In genomic region chr11:8886332-8886731, GRCh38 we compare ENCODE assay signal across 34 cellular contexts. TPM values are rescaled to one million over a fixed set of nuclear protein-coding genes. Genes with fewer than 3 reads are reported as not detected.
A peak's percentile ranks its signal among the peaks of the same experiment; 100 is the strongest.
DNase-seq lines count a peak whose midpoint lies in the region; ATAC-seq and TF ChIP-seq lines count a peak whose summit lies in the region.
"Had no signal": no experiment of that assay in that cellular context is flagged by ENCODE, and none has a peak within 500 bp of the region (broad histone marks: within the 10 kb centered on the region; RNA-seq: fewer than 3 reads in every experiment).

No MANE protein-coding gene starts in this region.

- no peak overlapping the region for H3K4me3 Mint-ChIP-seq in naive thymus-derived CD8-positive, alpha-beta T cell
- H3K4me3 Mint-ChIP-seq: activated CD4-positive, alpha-beta T cell treated with anti-CD3 and anti-CD28 coated beads for 36 hours; activated naive CD8-positive, alpha-beta T cell treated with anti-CD3 and anti-CD28 coated beads, Interleukin-2, amount 10 ng/mL, durations not matched to agents 7 days and 5 days; central memory CD8-positive, alpha-beta T cell; immature natural killer cell; stimulated activated memory B cell treated with anti-CD40 and anti-IgM and Interleukin-4, amounts not matched to agents 10 μg/mL and 1 μg/mL and 100 μg/mL, for 72 hours; type B pancreatic cell had no signal

- DNase-seq in DMS153 treated with DMSO at 0.1 percent for 48 hours (lab: John Stamatoyannopoulos, UW; ENCODE audit: unreplicated experiment) (peak; percentile 52), LNCaP clone FGC (ENCODE audit: low read depth) (peak; percentile 68), NCI-H345 (lab: John Stamatoyannopoulos, UW) (peak; percentile 51), choroid plexus epithelial cell (ENCODE audit: low read depth) (peak; percentile 61), NCI-H526 treated with DMSO at 0.1 percent for 48 hours (lab: John Stamatoyannopoulos, UW) (no peak), vagina (ENCODE audit: extremely low spot score in 2 of 2) (no peak)
- DNase-seq in naive thymus-derived CD8-positive, alpha-beta T cell = no peak
- DNase-seq: activated CD4-positive, alpha-beta T cell treated with anti-CD3 and anti-CD28 coated beads for 36 hours; activated CD8-positive, alpha-beta memory T cell treated with anti-CD3 and anti-CD28 coated beads for 24 hours; activated effector memory CD4-positive, alpha-beta T cell treated with anti-CD3 and anti-CD28 coated beads, Interleukin-2, amount 50 U/mL, for 16 hours; activated naive CD8-positive, alpha-beta T cell treated with anti-CD3 and anti-CD28 coated beads, Interleukin-2, amount 10 ng/mL, durations not matched to agents 7 days and 5 days; activated T-cell treated with anti-CD3 and anti-CD28 coated beads, Interleukin-2, amount 50 U/mL, for 1 hour; GM23248; hippocampal formation; immature natural killer cell; mesendoderm; NCI-H1694 treated with DMSO at 0.1 percent for 48 hours; NCI-H526; right lobe of liver; SJCRH30; stimulated activated CD4-positive, alpha-beta T cell treated with anti-CD3 and anti-CD28 coated beads, Interleukin-4, amount 100 ng/mL, for 24 hours; substantia nigra; T-helper 1 cell had no signal

- peaks cover 0 to 24% (median 14%) of the 10 kb centered on the region in 9 donors for H3K9me3 Mint-ChIP-seq in naive thymus-derived CD8-positive, alpha-beta T cell
- H3K9me3 Mint-ChIP-seq: central memory CD8-positive, alpha-beta T cell; type B pancreatic cell had no signal

- no peak for TF ChIP-seq CTCF in LNCaP clone FGC (IDR thresholded peaks at IDR 0.05; ENCODE audit: control insufficient read depth, extremely low read depth, insufficient read depth)
- TF ChIP-seq CTCF in choroid plexus epithelial cell (conservative IDR thresholded peaks at IDR 0.05; ENCODE audit: low read depth, low read length) = no peak
- no peak for TF ChIP-seq CTCF in vagina (IDR thresholded peaks at IDR 0.05)

- H3K36me3 ChIP-seq in vagina = no peaks in the 10 kb centered on the region
- H3K36me3 ChIP-seq: right lobe of liver, SJCRH30 had no signal

- intact Hi-C loops in vagina (cut with DNase I) = no loop called here

- H3K9me3 ChIP-seq in vagina = no peaks in the 10 kb centered on the region
- H3K9me3 ChIP-seq: right lobe of liver had no signal

- ATAC-seq in HG03095 (IDR thresholded peaks at IDR 0.05; ENCODE audit: unreplicated experiment) = no peak
- no peak for ATAC-seq in naive thymus-derived CD8-positive, alpha-beta T cell
- ATAC-seq: activated CD4-positive, alpha-beta T cell treated with anti-CD3 and anti-CD28 coated beads for 36 hours; left lobe of liver; stimulated activated memory B cell treated with anti-CD40 and anti-IgM and Interleukin-4, amounts not matched to agents 10 μg/mL and 1 μg/mL and 100 μg/mL, for 72 hours had no signal

- H3K36me3 Mint-ChIP-seq in naive thymus-derived CD8-positive, alpha-beta T cell = peaks cover 0 to 9% (median 8%) of the 10 kb centered on the region in 3 donors
- H3K36me3 Mint-ChIP-seq: immature natural killer cell; stimulated activated memory B cell treated with anti-CD40 and anti-IgM and Interleukin-4, amounts not matched to agents 10 μg/mL and 1 μg/mL and 100 μg/mL, for 72 hours; type B pancreatic cell had no signal

- no peak overlapping the region for H3K27ac Mint-ChIP-seq in naive thymus-derived CD8-positive, alpha-beta T cell
- H3K27ac Mint-ChIP-seq: activated CD4-positive, alpha-beta T cell treated with anti-CD3 and anti-CD28 coated beads for 36 hours; activated naive CD8-positive, alpha-beta T cell treated with anti-CD3 and anti-CD28 coated beads, Interleukin-2, amount 10 ng/mL, durations not matched to agents 7 days and 5 days; immature natural killer cell; stimulated activated memory B cell treated with anti-CD40 and anti-IgM and Interleukin-4, amounts not matched to agents 10 μg/mL and 1 μg/mL and 100 μg/mL, for 72 hours; type B pancreatic cell had no signal

- H3K4me1 ChIP-seq in vagina = no peaks in the 10 kb centered on the region
- H3K4me1 ChIP-seq: right lobe of liver had no signal

- no peak for TF ChIP-seq POLR2A in vagina (IDR thresholded peaks at IDR 0.05)

- no peak overlapping the region for H3K27ac ChIP-seq in vagina
- H3K27ac ChIP-seq: GM23248, HL-60, right lobe of liver, SJCRH30 had no signal

- peaks cover 5 to 23% (median 22%) of the 10 kb centered on the region in 5 donors for H3K27me3 Mint-ChIP-seq in naive thymus-derived CD8-positive, alpha-beta T cell

- H3K4me3 ChIP-seq in LNCaP clone FGC (ENCODE audit: low read depth, low read length) = no peak overlapping the region
- H3K4me3 ChIP-seq in choroid plexus epithelial cell (ENCODE audit: low read depth, low read length) = no peak overlapping the region
- H3K4me3 ChIP-seq in vagina = no peak overlapping the region
- H3K4me3 ChIP-seq: GM23248, right lobe of liver, SJCRH30 had no signal

- POLR2A ChIA-PET in naive thymus-derived CD8-positive, alpha-beta T cell (lab: Charles Lee) = no interaction called here

- H3K4me1 Mint-ChIP-seq in naive thymus-derived CD8-positive, alpha-beta T cell = no peaks in the 10 kb centered on the region
- H3K4me1 Mint-ChIP-seq: activated CD4-positive, alpha-beta T cell treated with anti-CD3 and anti-CD28 coated beads for 36 hours; activated naive CD8-positive, alpha-beta T cell treated with anti-CD3 and anti-CD28 coated beads, Interleukin-2, amount 10 ng/mL, durations not matched to agents 7 days and 5 days; central memory CD8-positive, alpha-beta T cell; immature natural killer cell; stimulated activated memory B cell treated with anti-CD40 and anti-IgM and Interleukin-4, amounts not matched to agents 10 μg/mL and 1 μg/mL and 100 μg/mL, for 72 hours had no signal

- H3K27me3 ChIP-seq in vagina = no peaks in the 10 kb centered on the region
- H3K27me3 ChIP-seq: right lobe of liver, SJCRH30 had no signal

RNA-seq across cellular contexts. Expression of gene AKIP1, which starts 24.7 kb away (rescaled TPM):
- total RNA-seq in vagina = 16.7 TPM
- 10 to 100 TPM; 17.1 to 17.6 TPM for total RNA-seq in naive thymus-derived CD8-positive, alpha-beta T cell
- polyA plus RNA-seq in naive thymus-derived CD8-positive, alpha-beta T cell = 10 to 100 TPM; 14.9 to 18.0 (median 15.7) TPM

RNA-seq across cellular contexts. Expression of gene C11orf16, which starts 46.4 kb away (rescaled TPM):
- not detected for total RNA-seq in vagina
- total RNA-seq in naive thymus-derived CD8-positive, alpha-beta T cell = not detected
- polyA plus RNA-seq in naive thymus-derived CD8-positive, alpha-beta T cell = under 1 TPM in 1 of 3 donors, not detected in 2; 0.09 TPM
- total RNA-seq: activated CD4-positive, alpha-beta T cell treated with anti-CD3 and anti-CD28 coated beads for 36 hours; activated naive CD8-positive, alpha-beta T cell treated with anti-CD3 and anti-CD28 coated beads, Interleukin-2, amount 10 ng/mL, durations not matched to agents 7 days and 5 days; dermis microvascular lymphatic vessel endothelial cell; fibroblast of lung; GM23248; left lobe of liver; posterior vena cava; right lobe of liver; RPMI7951; SJCRH30 had no signal
- polyA plus RNA-seq: BJ, fibroblast of lung, GM23248, immature natural killer cell had no signal

RNA-seq across cellular contexts. Expression of gene ASCL3, which starts 56.5 kb away (rescaled TPM):
- not detected for total RNA-seq in vagina
- not detected for total RNA-seq in naive thymus-derived CD8-positive, alpha-beta T cell
- polyA plus RNA-seq in naive thymus-derived CD8-positive, alpha-beta T cell = not detected
- total RNA-seq: activated CD4-positive, alpha-beta T cell treated with anti-CD3 and anti-CD28 coated beads for 36 hours; activated naive CD8-positive, alpha-beta T cell treated with anti-CD3 and anti-CD28 coated beads, Interleukin-2, amount 10 ng/mL, durations not matched to agents 7 days and 5 days; dermis microvascular lymphatic vessel endothelial cell; fibroblast of lung; GM23248; left lobe of liver; posterior vena cava; right lobe of liver; RPMI7951; SJCRH30 had no signal
- polyA plus RNA-seq: BJ, fibroblast of lung, GM23248, immature natural killer cell had no signal

Comparison
In these comparisons a context has a peak if more than half of its experiments do, and no peak if none do; other contexts are left out.
1. DNase-seq: peak in DMS153 treated with DMSO at 0.1 percent for 48 hours (single experiment), LNCaP clone FGC (single experiment), NCI-H345 (single experiment) and choroid plexus epithelial cell (single experiment); none in NCI-H526 treated with DMSO at 0.1 percent for 48 hours (single experiment), vagina (0 of 2) and naive thymus-derived CD8-positive, alpha-beta T cell (0 of 10).